Comparison of ENCODE assay signal across 1 cellular context in the genomic region with DNA sequence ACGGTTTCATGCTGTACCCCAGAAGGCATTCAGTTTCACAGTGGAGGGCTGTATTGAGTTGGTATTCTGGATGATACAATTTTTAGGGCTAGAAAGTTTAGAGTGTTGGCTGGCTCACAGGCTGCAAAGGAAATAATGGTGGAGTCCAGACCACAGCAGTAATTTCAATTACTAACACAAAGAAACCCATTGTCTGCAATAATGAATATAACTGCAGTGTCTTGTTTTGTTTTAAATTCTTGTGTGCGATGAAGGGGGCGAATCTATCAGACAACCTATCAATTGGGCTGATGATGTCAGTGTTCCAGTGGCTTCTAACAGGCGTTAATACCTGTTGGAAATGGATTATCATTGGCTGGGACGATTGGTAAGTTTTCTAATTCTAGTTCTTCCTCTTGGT.
TF ChIP-seq lines count a peak whose summit lies in the region.

No MANE protein-coding gene starts in this region.

TF ChIP-seq in HCT116, 20 proteins besides CTCF, POLR2A, EP300 and RAD21 (continued from another document):
- TF ChIP-seq SIN3A (IDR thresholded peaks at IDR 0.05; ENCODE audit: low read depth): no peak
- no peak for TF ChIP-seq JUND (IDR thresholded peaks at IDR 0.05)
- TF ChIP-seq EZH2 (IDR thresholded peaks at IDR 0.05): no peak
- TF ChIP-seq REST (IDR thresholded peaks at IDR 0.05; ENCODE audit: low read depth): no peak
- TF ChIP-seq CEBPB (IDR thresholded peaks at IDR 0.05; ENCODE audit: low read depth): no peak
- no peak for TF ChIP-seq ELF1 (IDR thresholded peaks at IDR 0.05; ENCODE audit: borderline replicate concordance, low read depth)
- TF ChIP-seq TCF7L2 (IDR thresholded peaks at IDR 0.05; ENCODE audit: borderline replicate concordance, extremely low read depth, insufficient read depth, insufficient read length): no peak
- no peak for TF ChIP-seq ZFX (IDR thresholded peaks at IDR 0.05)
